Comparison of ENCODE assay signal across 27 cellular contexts in genomic region chr16:5347561-5347960, GRCh38.
"Had no signal": no experiment of that assay in that cellular context is flagged by ENCODE, and none has a peak within 500 bp of the region (broad histone marks: within the 10 kb centered on the region; RNA-seq: fewer than 3 reads in every experiment).

No MANE protein-coding gene starts in this region.

- FAIRE-seq: colon, endometrium, endothelial cell of umbilical vein, frontal cortex had no signal

- H3K4me3 ChIP-seq: colonic mucosa, coronary artery, dorsolateral prefrontal cortex, esophagus muscularis mucosa, esophagus squamous epithelium, gastrocnemius medialis, gastroesophageal sphincter, heart left ventricle, heart right ventricle had no signal

- H3K9me3 ChIP-seq: colonic mucosa, esophagus muscularis mucosa, esophagus squamous epithelium, gastrocnemius medialis, heart left ventricle had no signal

- H3K27ac ChIP-seq: colonic mucosa, coronary artery, dorsolateral prefrontal cortex, epithelial cell of prostate, esophagus muscularis mucosa, esophagus squamous epithelium, foreskin keratinocyte, gastrocnemius medialis, gastroesophageal sphincter, heart left ventricle, heart right ventricle had no signal

- H3K4me1 ChIP-seq: colonic mucosa, esophagus muscularis mucosa, esophagus squamous epithelium, foreskin keratinocyte, gastrocnemius medialis, gastroesophageal sphincter, heart left ventricle, heart right ventricle had no signal

- H3K27me3 ChIP-seq: colonic mucosa, esophagus squamous epithelium, foreskin keratinocyte, gastrocnemius medialis, gastroesophageal sphincter, heart left ventricle had no signal

- DNase-seq: colonic mucosa; cortex of kidney; dermis blood vessel endothelial cell; dorsolateral prefrontal cortex; effector CD4-positive, alpha-beta T cell; effector CD8-positive, alpha-beta T cell; effector memory CD4-positive, alpha-beta T cell; effector memory CD8-positive, alpha-beta T cell; endodermal cell; erythroblast; esophagus squamous epithelium; foreskin fibroblast; foreskin keratinocyte; foreskin melanocyte; gastrocnemius medialis; glutamatergic neuron; head of caudate nucleus; heart left ventricle; heart right ventricle had no signal

- H3K36me3 ChIP-seq: colonic mucosa, esophagus muscularis mucosa, esophagus squamous epithelium, gastrocnemius medialis, gastroesophageal sphincter, heart left ventricle, heart right ventricle had no signal
